Comparison of ENCODE assay signal across 30 cellular contexts in the genomic region with DNA sequence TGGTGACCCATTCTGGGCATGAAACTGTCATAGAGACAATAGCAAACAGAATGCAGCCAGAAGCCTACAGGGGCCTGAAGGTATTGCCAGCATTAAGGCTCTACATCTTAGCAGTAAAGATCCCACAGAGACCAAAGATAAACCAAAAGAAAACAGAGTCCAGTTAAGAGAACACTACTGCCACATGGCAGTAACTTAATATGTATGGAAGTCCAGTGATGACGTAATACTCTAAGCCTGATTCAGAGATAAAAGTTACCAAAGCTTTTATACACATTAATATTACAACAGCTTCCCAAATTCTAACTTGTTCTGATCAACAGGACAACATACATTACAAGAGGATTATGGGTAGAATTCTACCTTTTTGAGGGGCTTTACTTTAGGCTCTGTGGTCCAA.
DNase-seq lines count a peak whose midpoint lies in the region; ATAC-seq and TF ChIP-seq lines count a peak whose summit lies in the region.
"Had no signal": no experiment of that assay in that cellular context is flagged by ENCODE, and none has a peak within 500 bp of the region (broad histone marks: within the 10 kb centered on the region; RNA-seq: fewer than 3 reads in every experiment).

No MANE protein-coding gene starts in this region.

- no peaks in the 10 kb centered on the region for H3K4me1 Mint-ChIP-seq in endodermal cell
- H3K4me1 Mint-ChIP-seq: activated CD8-positive, alpha-beta memory T cell treated with anti-CD3 and anti-CD28 coated beads, Interleukin-2, amount 10 ng/mL, durations not matched to agents 7 days and 5 days; B cell; natural killer cell; WTC11 had no signal

- no peaks in the 10 kb centered on the region for H3K4me1 ChIP-seq in ACC112 (ENCODE audit: control insufficient read depth, insufficient read depth, low read length, unreplicated experiment)
- H3K4me1 ChIP-seq in endodermal cell (ENCODE audit: control insufficient read depth, insufficient read depth, low read length) = no peaks in the 10 kb centered on the region
- H3K4me1 ChIP-seq: lower lobe of right lung, spleen had no signal

- TF ChIP-seq CTCF in endodermal cell (conservative IDR thresholded peaks at IDR 0.05) (peak; percentile 50), RWPE1 (conservative IDR thresholded peaks at IDR 0.05; ENCODE audit: low read depth) (no peak)

- DNase-seq in M059J (ENCODE audit: low read depth) = peak; percentile 9
- DNase-seq in endodermal cell = no peak
- DNase-seq in left lobe of liver (ENCODE audit: low spot score) = no peak
- DNase-seq in activated CD4-positive, CD25-positive, alpha-beta regulatory T cell (lab: John Stamatoyannopoulos, UW) = no peak
- DNase-seq in activated naive CD4-positive, alpha-beta T cell treated with anti-CD3 and anti-CD28 coated beads, Interleukin-2, amount 50 U/mL, for 16 hours = no peak
- no peak for DNase-seq in NCI-H748 treated with DMSO at 0.1 percent for 48 hours (lab: John Stamatoyannopoulos, UW)
- no peak for DNase-seq in RWPE1 (ENCODE audit: low spot score)
- DNase-seq: activated CD4-positive, alpha-beta T cell treated with anti-CD3 and anti-CD28 coated beads, Interleukin-2, amount 50 U/mL, for 1 hour; activated CD8-positive, alpha-beta memory T cell treated with anti-CD3 and anti-CD28 coated beads, Interleukin-2, amount 10 ng/mL, durations not matched to agents 7 days and 5 days; activated T-cell treated with anti-CD3 and anti-CD28 coated beads, Interleukin-2, amount 50 U/mL, for 48 hours; CD8-positive, alpha-beta T cell; DMS53; effector memory CD8-positive, alpha-beta T cell; glutamatergic neuron; KG1; lower lobe of right lung; MV-4-11; natural killer cell; NCI-H1694 treated with DMSO at 0.1 percent for 48 hours; NCI-H524; Peyer's patch; spleen; SW 1271; tibial artery had no signal

- no peaks in the 10 kb centered on the region for H3K27me3 Mint-ChIP-seq in endodermal cell (ENCODE audit: insufficient read depth)
- H3K27me3 Mint-ChIP-seq: activated CD8-positive, alpha-beta memory T cell treated with anti-CD3 and anti-CD28 coated beads, Interleukin-2, amount 10 ng/mL, durations not matched to agents 7 days and 5 days; B cell; effector memory CD8-positive, alpha-beta T cell had no signal

- H3K36me3 ChIP-seq in ACC112 (ENCODE audit: insufficient read depth, low read length) = no peaks in the 10 kb centered on the region
- H3K36me3 ChIP-seq in endodermal cell (ENCODE audit: control insufficient read depth, insufficient read depth, low read length) = no peaks in the 10 kb centered on the region
- H3K36me3 ChIP-seq: cardiac muscle cell, lower lobe of right lung, Peyer's patch, spleen, tibial artery had no signal

- no peaks in the 10 kb centered on the region for H3K79me2 ChIP-seq in ACC112 (ENCODE audit: control insufficient read depth, insufficient read depth, low read length, unreplicated experiment)

- no peak overlapping the region for H3K4me3 Mint-ChIP-seq in endodermal cell
- H3K4me3 Mint-ChIP-seq: activated CD8-positive, alpha-beta memory T cell treated with anti-CD3 and anti-CD28 coated beads, Interleukin-2, amount 10 ng/mL, durations not matched to agents 7 days and 5 days; B cell; CD8-positive, alpha-beta T cell; effector memory CD8-positive, alpha-beta T cell; natural killer cell; WTC11 had no signal

- ATAC-seq in left lobe of liver = peak; percentile 50
- ATAC-seq: activated CD8-positive, alpha-beta memory T cell treated with anti-CD3 and anti-CD28 coated beads, Interleukin-2, amount 10 ng/mL, durations not matched to agents 7 days and 5 days; CD8-positive, alpha-beta T cell; effector memory CD8-positive, alpha-beta T cell; esophagus mucosa; lower lobe of right lung; natural killer cell; WTC11 had no signal

- H3K9me3 Mint-ChIP-seq in endodermal cell = no peaks in the 10 kb centered on the region
- H3K9me3 Mint-ChIP-seq: WTC11 had no signal

- POLR2A ChIA-PET in RWPE1 (lab: Yijun Ruan, JAX; ENCODE audit: low non-redundant PET) = no interaction called here

- H3K9me3 ChIP-seq in endodermal cell (ENCODE audit: control insufficient read depth, low read length) = no peaks in the 10 kb centered on the region
- H3K9me3 ChIP-seq: lower lobe of right lung, Peyer's patch, tibial artery had no signal

- H3K27me3 ChIP-seq in ACC112 (ENCODE audit: insufficient read depth, low read length) (no peaks in the 10 kb centered on the region), endodermal cell (ENCODE audit: control insufficient read depth, insufficient read depth, low read length, poor library complexity, severe bottlenecking) (no peaks in the 10 kb centered on the region)
- H3K27me3 ChIP-seq: cardiac muscle cell, Peyer's patch, spleen, tibial artery had no signal

- H3K9ac ChIP-seq in endodermal cell (ENCODE audit: extremely low read depth, low read length, poor library complexity, severe bottlenecking) = no peak overlapping the region

- no peaks in the 10 kb centered on the region for H3K36me3 Mint-ChIP-seq in endodermal cell (ENCODE audit: low read depth)
- H3K36me3 Mint-ChIP-seq: activated CD8-positive, alpha-beta memory T cell treated with anti-CD3 and anti-CD28 coated beads, Interleukin-2, amount 10 ng/mL, durations not matched to agents 7 days and 5 days; CD8-positive, alpha-beta T cell; natural killer cell; WTC11 had no signal

- H3K4me3 ChIP-seq in ACC112 (ENCODE audit: low read depth, low read length) = no peak overlapping the region
- no peak overlapping the region for H3K4me3 ChIP-seq in endodermal cell (ENCODE audit: low read length)
- H3K4me3 ChIP-seq: cardiac muscle cell, coronary artery, lower lobe of right lung, Peyer's patch, spleen, tibial artery had no signal

- CTCF ChIA-PET in RWPE1 (lab: Yijun Ruan, JAX) = no interaction called here

- H3K27ac ChIP-seq in ACC112 (ENCODE audit: low read depth, low read length) (no peak overlapping the region), endodermal cell (ENCODE audit: low read depth, low read length) (no peak overlapping the region), RWPE1 (no peak overlapping the region)
- H3K27ac ChIP-seq: cardiac muscle cell, coronary artery, lower lobe of right lung, spleen, tibial artery had no signal

- peak overlapping the region; percentile 20 for H2AFZ ChIP-seq in ACC112 (ENCODE audit: low read length, unreplicated experiment)

- 93% methylated on average over 1 of the region's 1 CpG; no CpG with 5 or more reads in 1 of the 2 experiments for WGBS in endodermal cell (ENCODE audit: insufficient coverage in 1 of 2, insufficient read length in 1 of 2), 2 experiments

- H3K27ac Mint-ChIP-seq in endodermal cell = no peak overlapping the region
- H3K27ac Mint-ChIP-seq: activated CD8-positive, alpha-beta memory T cell treated with anti-CD3 and anti-CD28 coated beads, Interleukin-2, amount 10 ng/mL, durations not matched to agents 7 days and 5 days; B cell; CD8-positive, alpha-beta T cell; effector memory CD8-positive, alpha-beta T cell; natural killer cell; WTC11 had no signal
